18 cellular contexts compared by ENCODE assay signal in the genomic region with DNA sequence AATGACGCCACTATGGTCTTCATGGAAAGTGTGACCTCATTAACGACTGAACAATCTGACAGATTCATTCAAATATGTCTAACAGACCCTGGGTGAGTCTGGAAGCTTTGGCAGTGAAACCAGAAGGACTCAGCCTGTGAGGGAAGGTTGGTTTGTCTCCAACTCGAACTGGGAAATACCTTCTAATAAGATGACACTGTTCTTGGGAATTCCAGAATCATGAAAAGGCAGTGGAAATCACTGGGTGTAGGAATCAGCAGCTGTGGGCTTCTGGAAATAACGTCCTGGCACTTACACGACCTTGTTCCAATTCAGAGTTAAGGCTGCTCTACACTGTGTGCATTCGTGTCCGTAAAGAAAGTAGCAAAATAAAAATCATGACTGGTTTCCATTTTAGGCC.
DNase-seq lines count a peak whose midpoint lies in the region; ATAC-seq, FAIRE-seq and TF ChIP-seq lines count a peak whose summit lies in the region.
"Had no signal": no experiment of that assay in that cellular context is flagged by ENCODE, and none has a peak within 500 bp of the region (broad histone marks: within the 10 kb centered on the region; RNA-seq: fewer than 3 reads in every experiment).

No MANE protein-coding gene starts in this region.

- H3K4me2 ChIP-seq in mesenchymal stem cell (ENCODE audit: low read length, poor library complexity, severe bottlenecking), result no peak overlapping the region

- peak overlapping the region; percentile 84 for H3K9ac ChIP-seq in mesenchymal stem cell (ENCODE audit: low read length)

- no peak overlapping the region for H3K18ac ChIP-seq in mesenchymal stem cell (ENCODE audit: low read depth in 1 of 2, low read length in 2 of 2)

- no peak overlapping the region for H4K8ac ChIP-seq in mesenchymal stem cell (ENCODE audit: low read length)

- H3K36me3 ChIP-seq in mesenchymal stem cell (ENCODE audit: control insufficient read depth in 1 of 2, insufficient read depth in 2 of 2, low read depth in 1 of 2, low read length in 2 of 2) (no peaks in the 10 kb centered on the region), adrenal gland (replicated peaks in 1 of 2) (no peaks in the 10 kb centered on the region)

- no peak overlapping the region for H2AFZ ChIP-seq in mesenchymal stem cell (ENCODE audit: low read depth, low read length)

- H3K9me3 ChIP-seq in mesenchymal stem cell (ENCODE audit: control insufficient read depth, low read length) (no peaks in the 10 kb centered on the region), adrenal gland (replicated peaks in 1 of 3) (no peaks in the 10 kb centered on the region)

- H3K4me3 ChIP-seq in AG10803 (ENCODE audit: low read length), result no peak overlapping the region
- no peak overlapping the region for H3K4me3 ChIP-seq in choroid plexus epithelial cell (ENCODE audit: low read depth, low read length)
- peak overlapping the region in 1 of 2 experiments; percentile 4 for H3K4me3 ChIP-seq in mesenchymal stem cell (ENCODE audit: insufficient read depth in 1 of 2, low read depth in 1 of 2, low read length in 2 of 2)
- H3K4me3 ChIP-seq in adrenal gland, result no peak overlapping the region

- H3K79me1 ChIP-seq in mesenchymal stem cell (replicated peaks; ENCODE audit: low read length, poor library complexity, severe bottlenecking), result no peaks in the 10 kb centered on the region

- no peak for ATAC-seq in esophagus mucosa
- ATAC-seq: natural killer cell had no signal

- no peak overlapping the region for H2BK5ac ChIP-seq in mesenchymal stem cell (ENCODE audit: low read depth, low read length, poor library complexity, severe bottlenecking)

- H3K27ac ChIP-seq in mesenchymal stem cell (ENCODE audit: low read length, poor library complexity, severe bottlenecking) (no peak overlapping the region), adrenal gland (no peak overlapping the region)

- no peak overlapping the region for H2BK15ac ChIP-seq in mesenchymal stem cell (ENCODE audit: low read depth, poor library complexity, severe bottlenecking)

- no peak overlapping the region for H2AK5ac ChIP-seq in mesenchymal stem cell (ENCODE audit: low read length, severe bottlenecking)

- H3K23ac ChIP-seq in mesenchymal stem cell (ENCODE audit: low read length in 2 of 2), result no peak overlapping the region

- H3K4me1 ChIP-seq in mesenchymal stem cell (ENCODE audit: control insufficient read depth, insufficient read depth, low read depth, low read length), result peaks cover 2% of the 10 kb centered on the region
- H3K4me1 ChIP-seq in adrenal gland (replicated peaks in 1 of 2), result no peaks in the 10 kb centered on the region

- WGBS in mesenchymal stem cell, result 85% methylated on average over 7 of the region's 7 CpGs
- WGBS in adrenal gland, 4 donors, result 77 to 86% (median 85%) methylated on average over 7 of the region's 7 CpGs

- no peak for FAIRE-seq in GM12892 (lab: Jason Lieb, UNC)

- H3K14ac ChIP-seq in mesenchymal stem cell (ENCODE audit: low read length in 2 of 2), result no peak overlapping the region

- no peak for TF ChIP-seq POLR2A in adrenal gland (IDR thresholded peaks at IDR 0.05)
- TF ChIP-seq POLR2A in GM12892 (IDR thresholded peaks at IDR 0.05; ENCODE audit: low read depth, low read length), result no peak

- no peak for TF ChIP-seq CTCF in AG10803 (conservative IDR thresholded peaks at IDR 0.05; ENCODE audit: low read length)
- TF ChIP-seq CTCF in choroid plexus epithelial cell (conservative IDR thresholded peaks at IDR 0.05; ENCODE audit: low read depth, low read length), result no peak
- TF ChIP-seq CTCF in adrenal gland (IDR thresholded peaks at IDR 0.05), result no peak

- H2BK12ac ChIP-seq in mesenchymal stem cell (ENCODE audit: low read length in 2 of 2), result no peak overlapping the region

- intact Hi-C loops in adrenal gland (cut with DNase I), result no loop called here

- H3K4ac ChIP-seq in mesenchymal stem cell (ENCODE audit: low read depth in 1 of 2, low read length in 2 of 2), result no peak overlapping the region

- DNase-seq in AG10803 (ENCODE audit: low read depth) (peak; percentile 92), NCI-H226 (peak; percentile 72), choroid plexus epithelial cell (ENCODE audit: low read depth) (peak; percentile 69), mesenchymal stem cell (peak; percentile 15), adrenal gland (no peak), GM12892 (ENCODE audit: insufficient read length) (no peak), superior temporal gyrus (ENCODE audit: extremely low spot score) (no peak)
- DNase-seq: activated CD4-positive, alpha-beta T cell treated with anti-CD3 and anti-CD28 coated beads for 48 hours; H7; hippocampal formation; left ventricle myocardium superior; natural killer cell; NCI-H1092 treated with DMSO at 0.1 percent for 48 hours; NCI-H2171; right cardiac atrium; SIG-M5; stimulated activated CD4-positive, alpha-beta T cell treated with anti-CD3 and anti-CD28 coated beads, Interleukin-4, amount 100 ng/mL, for 4 hours had no signal

- H4K91ac ChIP-seq in mesenchymal stem cell (ENCODE audit: low read length), result no peak overlapping the region

- H3K27me3 ChIP-seq in mesenchymal stem cell (ENCODE audit: control insufficient read depth in 1 of 2, insufficient read depth in 1 of 2, low read length in 2 of 2), result no peaks in the 10 kb centered on the region
- no peaks in the 10 kb centered on the region for H3K27me3 ChIP-seq in adrenal gland

- no peak overlapping the region for H2BK120ac ChIP-seq in mesenchymal stem cell (ENCODE audit: low read depth, low read length)

Comparison
In these comparisons a context has a peak if more than half of its experiments do, and no peak if none do; other contexts are left out.
1. DNase-seq: peak in AG10803 (single experiment), NCI-H226 (single experiment), choroid plexus epithelial cell (single experiment) and mesenchymal stem cell (single experiment); none in adrenal gland (0 of 7), GM12892 (single experiment) and superior temporal gyrus (single experiment).